In genomic region chr7:106767073-106767472, GRCh38 we compare ENCODE assay signal across 15 cellular contexts.
DNase-seq lines count a peak whose midpoint lies in the region; ATAC-seq, FAIRE-seq and TF ChIP-seq lines count a peak whose summit lies in the region.
"Had no signal": no experiment of that assay in that cellular context is flagged by ENCODE, and none has a peak within 500 bp of the region (broad histone marks: within the 10 kb centered on the region; RNA-seq: fewer than 3 reads in every experiment).

No MANE protein-coding gene starts in this region.

- H3K9me3 ChIP-seq in SK-N-SH: no peaks in the 10 kb centered on the region
- H3K9me3 ChIP-seq: gastrocnemius medialis, left lung had no signal

- H3K4me1 ChIP-seq in SK-N-SH (ENCODE audit: control insufficient read depth in 1 of 2, insufficient read depth in 2 of 2, low read depth in 1 of 2, low read length in 1 of 2): peaks cover 0 to 21% of the 10 kb centered on the region in 2 experiments
- H3K4me1 ChIP-seq: gastrocnemius medialis, parathyroid adenoma had no signal

- H3K4me3 ChIP-seq in SK-N-SH (ENCODE audit: low read depth in 2 of 2, low read length in 1 of 2): no peak overlapping the region
- H3K4me3 ChIP-seq: gastrocnemius medialis, left lung had no signal

- no peak for TF ChIP-seq CTCF in SK-N-SH (IDR thresholded peaks at IDR 0.05)

- H3K27me3 Mint-ChIP-seq in activated naive CD8-positive, alpha-beta T cell treated with anti-CD3 and anti-CD28 coated beads, Interleukin-2, amount 50 U/mL, for 24 hours: no peaks in the 10 kb centered on the region
- no peaks in the 10 kb centered on the region for H3K27me3 Mint-ChIP-seq in naive B cell

- H3K27ac Mint-ChIP-seq in activated naive CD8-positive, alpha-beta T cell treated with anti-CD3 and anti-CD28 coated beads, Interleukin-2, amount 50 U/mL, for 24 hours: peak overlapping the region; percentile 74
- H3K27ac Mint-ChIP-seq in naive B cell: peak overlapping the region in 5 of 6 donors; percentile 86 to 98 (median 95)

- no peak for TF ChIP-seq EP300 in SK-N-SH (IDR thresholded peaks at IDR 0.05; ENCODE audit: borderline replicate concordance in 1 of 2, low read depth in 1 of 2, low read length in 1 of 2)

- no peaks in the 10 kb centered on the region for H3K9me2 ChIP-seq in SK-N-SH

- WGBS in SK-N-SH (ENCODE audit: low lambda C conversion rate): 91% methylated on average over 2 of the region's 2 CpGs

- no peaks in the 10 kb centered on the region for H3K27me3 ChIP-seq in SK-N-SH (ENCODE audit: insufficient read depth)
- H3K27me3 ChIP-seq: gastrocnemius medialis, left lung had no signal

- H3K27ac ChIP-seq in SK-N-SH (ENCODE audit: low read depth in 2 of 2, low read length in 1 of 2): peak overlapping the region in 1 of 2 experiments; percentile 97; a peak in 2 of 4 replicates
- H3K27ac ChIP-seq: coronary artery, gastrocnemius medialis, parathyroid adenoma had no signal

- peaks cover 30% of the 10 kb centered on the region for H3F3A ChIP-seq in SK-N-SH (replicated peaks; ENCODE audit: insufficient read depth)

- peaks cover 27% of the 10 kb centered on the region; the same call in 1 of the 2 replicates for H3K79me2 ChIP-seq in SK-N-SH (ENCODE audit: insufficient read depth)
- H3K79me2 ChIP-seq: parathyroid adenoma had no signal

- FAIRE-seq in GM19239 (lab: Jason Lieb, UNC): no peak

- H3K4me3 Mint-ChIP-seq in activated naive CD8-positive, alpha-beta T cell treated with anti-CD3 and anti-CD28 coated beads, Interleukin-2, amount 50 U/mL, for 24 hours: peak overlapping the region; percentile 68
- peak overlapping the region in 7 of 8 donors; percentile 15 to 82 (median 46) for H3K4me3 Mint-ChIP-seq in naive B cell

- ATAC-seq in SK-N-SH treated with all-trans-retinoic acid at 6 μM for 48 hours (no peak), naive B cell (ENCODE audit: low read depth in 2 of 2) (no peak), GM19023 (IDR thresholded peaks at IDR 0.05; ENCODE audit: unreplicated experiment) (no peak)
- peak; percentile 42 for ATAC-seq in activated naive CD8-positive, alpha-beta T cell treated with anti-CD3 and anti-CD28 coated beads, Interleukin-2, amount 50 U/mL, for 24 hours
- ATAC-seq: gastrocnemius medialis, left lung had no signal

- no peak for TF ChIP-seq RAD21 in SK-N-SH (IDR thresholded peaks at IDR 0.05; ENCODE audit: low read length)

- CTCF ChIA-PET in SK-N-SH (lab: Yijun Ruan, JAX): interaction anchor here (1.6 kb wide), 1 partner anchor 22 kb away, joined by 4 read pairs; no protein-coding TSS in a partner anchor

- H3K4me2 ChIP-seq in SK-N-SH: 0 out of 2 replicates have a peak overlapping the region, but pooled peaks have one; percentile 41

- POLR2A ChIA-PET in SK-N-SH (lab: Yijun Ruan, JAX): no interaction called here

- H3K4me1 Mint-ChIP-seq in activated naive CD8-positive, alpha-beta T cell treated with anti-CD3 and anti-CD28 coated beads, Interleukin-2, amount 50 U/mL, for 24 hours: peaks cover 49% of the 10 kb centered on the region
- H3K4me1 Mint-ChIP-seq in naive B cell: peaks cover 16 to 27% (median 23%) of the 10 kb centered on the region in 3 donors

- DNase-seq in SK-N-SH: no peak
- DNase-seq in NCI-H226: peak; percentile 37
- DNase-seq in activated naive CD8-positive, alpha-beta T cell treated with anti-CD3 and anti-CD28 coated beads, Interleukin-2, amount 50 U/mL, for 24 hours: no peak
- DNase-seq in naive B cell: no peak
- DNase-seq in GM19239 (ENCODE audit: insufficient read length, low spot score): no peak
- no peak for DNase-seq in NCI-H510A treated with DMSO at 0.1 percent for 48 hours (lab: John Stamatoyannopoulos, UW)
- DNase-seq: 8988T, DMS79 treated with DMSO at 0.1 percent for 48 hours, gastrocnemius medialis, left lung, NCI-H1048 had no signal

- no peaks in the 10 kb centered on the region for H3K36me3 Mint-ChIP-seq in activated naive CD8-positive, alpha-beta T cell treated with anti-CD3 and anti-CD28 coated beads, Interleukin-2, amount 50 U/mL, for 24 hours (ENCODE audit: low read depth)
- no peaks in the 10 kb centered on the region for H3K36me3 Mint-ChIP-seq in naive B cell

- H3K36me3 ChIP-seq in SK-N-SH (replicated peaks in 1 of 2; ENCODE audit: control insufficient read depth in 1 of 2, insufficient read depth in 2 of 2, low read length in 1 of 2): no peaks in the 10 kb centered on the region
- H3K36me3 ChIP-seq: gastrocnemius medialis, left lung had no signal

- H3K9ac ChIP-seq in SK-N-SH: peak overlapping the region; percentile 29; the same call in 1 of the 2 replicates
- H3K9ac ChIP-seq: parathyroid adenoma had no signal

- no peak overlapping the region for H2AFZ ChIP-seq in SK-N-SH (ENCODE audit: low read depth)
- H2AFZ ChIP-seq: parathyroid adenoma had no signal

- H3K9me3 Mint-ChIP-seq in activated naive CD8-positive, alpha-beta T cell treated with anti-CD3 and anti-CD28 coated beads, Interleukin-2, amount 50 U/mL, for 24 hours: peaks cover 3% of the 10 kb centered on the region
- H3K9me3 Mint-ChIP-seq in naive B cell: peaks cover 0 to 2% (median 0%) of the 10 kb centered on the region in 7 donors

- no peaks in the 10 kb centered on the region for H4K20me1 ChIP-seq in SK-N-SH (ENCODE audit: insufficient read depth)

TF ChIP-seq in SK-N-SH, 30 proteins besides CTCF, POLR2A, EP300 and RAD21:
- no peak for TF ChIP-seq RXRA (IDR thresholded peaks at IDR 0.05; ENCODE audit: borderline replicate concordance, low read depth)
- TF ChIP-seq FOXM1 (IDR thresholded peaks at IDR 0.05; ENCODE audit: low read depth): no peak
- no peak for TF ChIP-seq POLR2AphosphoS5 (IDR thresholded peaks at IDR 0.05; ENCODE audit: low read depth, low read length)
- no peak for TF ChIP-seq JUND (IDR thresholded peaks at IDR 0.05)
- no peak for TF ChIP-seq YY1 (IDR thresholded peaks at IDR 0.05; ENCODE audit: low read depth)
- TF ChIP-seq RCOR1 (IDR thresholded peaks at IDR 0.05; ENCODE audit: low read length): no peak
- no peak for TF ChIP-seq TEAD4 (IDR thresholded peaks at IDR 0.05; ENCODE audit: borderline replicate concordance, insufficient read depth)
- no peak for TF ChIP-seq EZH2phosphoT487 (IDR thresholded peaks at IDR 0.05; ENCODE audit: borderline replicate concordance, low read depth)
- no peak for TF ChIP-seq MXI1 (IDR thresholded peaks at IDR 0.05; ENCODE audit: low read depth, low read length)
- no peak for TF ChIP-seq USF2 (IDR thresholded peaks at IDR 0.05; ENCODE audit: borderline replicate concordance, low read depth, low read length)

TF ChIP-seq in SK-N-SH treated with all-trans-retinoic acid at 6 μM for 48 hours, 23 proteins besides CTCF, POLR2A, EP300 and RAD21 (continues in another document):
- TF ChIP-seq ZNF565 (CRISPR knock-in tag; conservative IDR thresholded peaks at IDR 0.05; ENCODE audit: low read depth) (no peak), ZNF70 (CRISPR knock-in tag; IDR thresholded peaks at IDR 0.05) (no peak), SNAI2 (CRISPR knock-in tag; IDR thresholded peaks at IDR 0.05) (no peak), ZFP3 (CRISPR knock-in tag; IDR thresholded peaks at IDR 0.05) (no peak), ZFP30 (CRISPR knock-in tag; IDR thresholded peaks at IDR 0.05) (no peak), CSDC2 (CRISPR knock-in tag; IDR thresholded peaks at IDR 0.05) (no peak)
- TF ChIP-seq, protein P1, sequence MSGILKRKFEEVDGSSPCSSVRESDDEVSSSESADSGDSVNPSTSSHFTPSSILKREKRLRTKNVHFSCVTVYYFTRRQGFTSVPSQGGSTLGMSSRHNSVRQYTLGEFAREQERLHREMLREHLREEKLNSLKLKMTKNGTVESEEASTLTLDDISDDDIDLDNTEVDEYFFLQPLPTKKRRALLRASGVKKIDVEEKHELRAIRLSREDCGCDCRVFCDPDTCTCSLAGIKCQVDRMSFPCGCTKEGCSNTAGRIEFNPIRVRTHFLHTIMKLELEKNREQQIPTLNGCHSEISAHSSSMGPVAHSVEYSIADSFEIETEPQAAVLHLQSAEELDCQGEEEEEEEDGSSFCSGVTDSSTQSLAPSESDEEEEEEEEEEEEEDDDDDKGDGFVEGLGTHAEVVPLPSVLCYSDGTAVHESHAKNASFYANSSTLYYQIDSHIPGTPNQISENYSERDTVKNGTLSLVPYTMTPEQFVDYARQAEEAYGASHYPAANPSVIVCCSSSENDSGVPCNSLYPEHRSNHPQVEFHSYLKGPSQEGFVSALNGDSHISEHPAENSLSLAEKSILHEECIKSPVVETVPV (CRISPR knock-in tag; IDR thresholded peaks at IDR 0.05): no peak
- TF ChIP-seq, protein P2, sequence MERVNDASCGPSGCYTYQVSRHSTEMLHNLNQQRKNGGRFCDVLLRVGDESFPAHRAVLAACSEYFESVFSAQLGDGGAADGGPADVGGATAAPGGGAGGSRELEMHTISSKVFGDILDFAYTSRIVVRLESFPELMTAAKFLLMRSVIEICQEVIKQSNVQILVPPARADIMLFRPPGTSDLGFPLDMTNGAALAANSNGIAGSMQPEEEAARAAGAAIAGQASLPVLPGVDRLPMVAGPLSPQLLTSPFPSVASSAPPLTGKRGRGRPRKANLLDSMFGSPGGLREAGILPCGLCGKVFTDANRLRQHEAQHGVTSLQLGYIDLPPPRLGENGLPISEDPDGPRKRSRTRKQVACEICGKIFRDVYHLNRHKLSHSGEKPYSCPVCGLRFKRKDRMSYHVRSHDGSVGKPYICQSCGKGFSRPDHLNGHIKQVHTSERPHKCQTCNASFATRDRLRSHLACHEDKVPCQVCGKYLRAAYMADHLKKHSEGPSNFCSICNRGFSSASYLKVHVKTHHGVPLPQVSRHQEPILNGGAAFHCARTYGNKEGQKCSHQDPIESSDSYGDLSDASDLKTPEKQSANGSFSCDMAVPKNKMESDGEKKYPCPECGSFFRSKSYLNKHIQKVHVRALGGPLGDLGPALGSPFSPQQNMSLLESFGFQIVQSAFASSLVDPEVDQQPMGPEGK (CRISPR knock-in tag; IDR thresholded peaks at IDR 0.05; ENCODE audit: borderline replicate concordance): no peak
